In the genomic region with DNA sequence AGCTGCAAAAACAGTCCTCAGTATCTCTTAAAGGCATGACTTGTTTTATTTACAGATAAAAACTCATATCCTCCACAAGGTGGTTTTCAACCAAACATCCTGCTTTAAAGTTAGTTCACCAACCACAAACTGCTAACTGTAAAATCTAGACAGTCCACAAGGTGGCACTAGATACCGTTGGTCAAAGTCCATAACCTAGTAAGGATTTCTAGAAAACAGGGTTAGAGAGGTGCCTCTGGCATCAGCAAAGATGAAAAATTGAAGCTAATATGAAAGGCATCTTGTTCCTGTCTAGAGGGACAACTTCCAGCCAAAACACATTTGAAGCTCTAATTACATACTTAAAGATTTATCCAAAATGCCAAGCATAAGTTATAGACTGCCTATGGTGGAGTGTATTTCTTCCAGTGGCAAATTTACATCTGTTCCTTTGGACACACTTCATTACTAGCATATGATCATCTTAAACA, we compare ENCODE assay signal across 8 cellular contexts. TPM values are rescaled to one million over a fixed set of nuclear protein-coding genes. Genes with fewer than 3 reads are reported as not detected.
DNase-seq lines count a peak whose midpoint lies in the region; ATAC-seq and TF ChIP-seq lines count a peak whose summit lies in the region.

No MANE protein-coding gene starts in this region.

- H3K4me3 ChIP-seq in AG09309 (ENCODE audit: control insufficient read depth, low read depth, low read length) = no peak overlapping the region
- H3K4me3 ChIP-seq in SK-N-SH (ENCODE audit: low read depth in 2 of 2, low read length in 1 of 2) = no peak overlapping the region; a peak in 1 of 4 replicates
- H3K4me3 ChIP-seq in body of pancreas = no peak overlapping the region

- H3F3A ChIP-seq in SK-N-SH (replicated peaks; ENCODE audit: insufficient read depth) = peaks cover 13% of the 10 kb centered on the region

- H3K27ac ChIP-seq in SK-N-SH (ENCODE audit: low read depth in 2 of 2, low read length in 1 of 2) (no peak overlapping the region; a peak in 1 of 4 replicates), body of pancreas (no peak overlapping the region)

- POLR2A ChIA-PET in SK-N-SH (lab: Yijun Ruan, JAX) = no interaction called here

- no peak for TF ChIP-seq POLR2A in body of pancreas (IDR thresholded peaks at IDR 0.05)

- ATAC-seq in GM18499 (IDR thresholded peaks at IDR 0.05; ENCODE audit: insufficient read depth, unreplicated experiment) (peak; percentile 43), HG02852 (IDR thresholded peaks at IDR 0.05; ENCODE audit: unreplicated experiment) (peak; percentile 54), body of pancreas (peak; percentile 86)

- H3K9ac ChIP-seq in SK-N-SH = no peak overlapping the region

- peaks cover 0 to 8% of the 10 kb centered on the region in 2 experiments; a peak in 2 of 4 replicates for H3K4me1 ChIP-seq in SK-N-SH (ENCODE audit: control insufficient read depth in 1 of 2, insufficient read depth in 2 of 2, low read depth in 1 of 2, low read length in 1 of 2)
- H3K4me1 ChIP-seq in body of pancreas = peaks cover 8% of the 10 kb centered on the region

- H2AFZ ChIP-seq in SK-N-SH (ENCODE audit: low read depth) = no peak overlapping the region

- WGBS in SK-N-SH (ENCODE audit: low lambda C conversion rate) = 0% methylated on average over 1 of the region's 1 CpG
- 0% methylated on average over 1 of the region's 1 CpG for WGBS in body of pancreas, 2 donors

- no peaks in the 10 kb centered on the region for H4K20me1 ChIP-seq in SK-N-SH (ENCODE audit: insufficient read depth)

- H3K27me3 ChIP-seq in SK-N-SH (ENCODE audit: insufficient read depth) = no peaks in the 10 kb centered on the region
- H3K27me3 ChIP-seq in body of pancreas = no peaks in the 10 kb centered on the region

- H3K27me3 Mint-ChIP-seq in immature natural killer cell (ENCODE audit: low read depth in 3 of 3) = no peaks in the 10 kb centered on the region

- TF ChIP-seq RAD21 in SK-N-SH (IDR thresholded peaks at IDR 0.05; ENCODE audit: low read length) = peak; percentile 89

- H3K4me1 Mint-ChIP-seq in immature natural killer cell = peaks cover 6 to 8% of the 10 kb centered on the region in 2 donors

- H3K36me3 ChIP-seq in SK-N-SH (replicated peaks in 1 of 2; ENCODE audit: control insufficient read depth in 1 of 2, insufficient read depth in 2 of 2, low read length in 1 of 2) (peaks cover 5 to 21% of the 10 kb centered on the region in 2 experiments), body of pancreas (replicated peaks in 1 of 2; ENCODE audit: insufficient read depth in 1 of 2, low read depth in 2 of 2) (no peaks in the 10 kb centered on the region)

- H3K9me3 ChIP-seq in SK-N-SH (no peaks in the 10 kb centered on the region), body of pancreas (no peaks in the 10 kb centered on the region)

- peak overlapping the region in 2 of 6 donors; percentile 23 to 69 for H3K27ac Mint-ChIP-seq in immature natural killer cell

- CTCF ChIA-PET in SK-N-SH (lab: Yijun Ruan, JAX) = interaction anchor here (0.5 to 2.5 kb wide), 45 partner anchors 8 to 579 kb away, joined by 3 to 71 read pairs (median 4); a partner anchor contains a TSS

- H3K4me2 ChIP-seq in SK-N-SH = no peak overlapping the region

- TF ChIP-seq CTCF in AG09309 (IDR thresholded peaks at IDR 0.05; ENCODE audit: control insufficient read depth, insufficient read depth, low read depth, low read length, missing control alignments) (peak; percentile 71), SK-N-SH (IDR thresholded peaks at IDR 0.05) (peak; percentile 92), body of pancreas (IDR thresholded peaks at IDR 0.05) (peak; percentile 34 to 88 (median 80))

- DNase-seq in AG09309 (ENCODE audit: low read depth) = peak; percentile 47
- DNase-seq in NCI-H1105 treated with DMSO at 0.1 percent for 48 hours (lab: John Stamatoyannopoulos, UW) = peak; percentile 81
- DNase-seq in SK-N-SH = peak; percentile 50
- DNase-seq in body of pancreas = peak; percentile 46 to 72 (median 51)
- DNase-seq in immature natural killer cell = peak; percentile 62 to 70 (median 69)
- peak in 2 of 3 donors; percentile 36 to 42 for DNase-seq in stimulated activated CD4-positive, alpha-beta T cell treated with anti-CD3 and anti-CD28 coated beads, TNF-alpha, amount 100 ng/mL, for 1 hour (ENCODE audit: low read depth in 3 of 3, low spot score in 1 of 3)

- no peak for TF ChIP-seq EP300 in SK-N-SH (IDR thresholded peaks at IDR 0.05; ENCODE audit: borderline replicate concordance in 1 of 2, low read depth in 1 of 2, low read length in 1 of 2)

- intact Hi-C loops in body of pancreas (cut with DNase I) = loop anchor here (10.0 kb wide), 1 partner anchor 299 kb away; no protein-coding TSS in a partner anchor

- H3K79me2 ChIP-seq in SK-N-SH (ENCODE audit: insufficient read depth) = no peaks in the 10 kb centered on the region

- no peaks in the 10 kb centered on the region for H3K9me2 ChIP-seq in SK-N-SH

- H3K36me3 Mint-ChIP-seq in immature natural killer cell = peaks cover 0 to 9% (median 7%) of the 10 kb centered on the region in 3 donors

- H3K4me3 Mint-ChIP-seq in immature natural killer cell = no peak overlapping the region

- no peaks in the 10 kb centered on the region for H3K9me3 Mint-ChIP-seq in immature natural killer cell

TF ChIP-seq in SK-N-SH, 30 proteins besides CTCF, POLR2A, EP300 and RAD21:
- peak; percentile 57; the same call in 1 of the 2 replicates for TF ChIP-seq RCOR1 (IDR thresholded peaks at IDR 0.05; ENCODE audit: low read length)
- no peak for TF ChIP-seq JUND (IDR thresholded peaks at IDR 0.05)
- TF ChIP-seq NFIC (IDR thresholded peaks at IDR 0.05; ENCODE audit: borderline replicate concordance) = no peak
- TF ChIP-seq RFX5 (IDR thresholded peaks at IDR 0.05; ENCODE audit: low read length) = no peak
- no peak for TF ChIP-seq ELF1 (IDR thresholded peaks at IDR 0.05)
- peak; percentile 70 for TF ChIP-seq SMC3 (IDR thresholded peaks at IDR 0.05; ENCODE audit: low read depth, low read length)

RNA-seq across cellular contexts. Expression of a gene that starts 56.0 kb away (rescaled TPM):
- polyA plus RNA-seq in SK-N-SH (2012; rRNA removed) (11.9 and 17.8 TPM in 2 replicates), immature natural killer cell (10 to 100 TPM; 16.1 to 21.6 (median 20.8) TPM)
- polyA plus RNA-seq in SK-N-SH (2012; cell fraction: cytosol; rRNA removed) = 17.1 and 18.3 TPM in 2 replicates
- polyA plus RNA-seq in SK-N-SH (2012; cell fraction: nucleus; rRNA removed) = 7.7 and 11.5 TPM in 2 replicates
- total RNA-seq in body of pancreas = 1 to 10 TPM; 6.6 to 9.3 TPM
